Comparison of ENCODE assay signal across 25 cellular contexts in the genomic region with DNA sequence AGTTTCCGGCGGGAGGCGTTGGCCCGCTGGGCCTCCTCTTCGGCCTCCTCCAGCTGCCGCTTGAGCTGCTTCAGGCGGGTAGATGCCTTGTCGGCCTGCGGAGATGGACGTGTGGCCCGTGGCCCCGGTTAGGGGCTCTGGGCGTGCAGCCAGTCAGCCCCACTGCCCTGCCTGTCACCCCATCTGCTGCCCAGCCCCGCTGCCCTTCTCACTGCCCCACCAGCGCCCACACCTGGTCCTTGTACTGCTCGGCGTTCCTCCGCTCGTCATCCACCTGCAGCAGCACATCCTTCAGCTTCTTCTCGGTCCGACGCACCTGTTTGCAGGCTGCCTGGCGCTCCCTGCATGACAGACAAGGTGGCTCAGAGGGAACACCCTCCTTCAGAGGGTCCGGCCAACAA. TPM values are rescaled to one million over a fixed set of nuclear protein-coding genes. Genes with fewer than 3 reads are reported as not detected.
A peak's percentile ranks its signal among the peaks of the same experiment; 100 is the strongest.
DNase-seq lines count a peak whose midpoint lies in the region; ATAC-seq, FAIRE-seq and TF ChIP-seq lines count a peak whose summit lies in the region.
"Had no signal": no experiment of that assay in that cellular context is flagged by ENCODE, and none has a peak within 500 bp of the region (broad histone marks: within the 10 kb centered on the region; RNA-seq: fewer than 3 reads in every experiment).

No MANE protein-coding gene starts in this region.

- peaks cover 0 to 8% of the 10 kb centered on the region in 2 experiments for H4K20me1 ChIP-seq in H1 (replicated peaks in 1 of 2; ENCODE audit: control insufficient read depth in 1 of 2, insufficient read depth in 2 of 2, low read length in 2 of 2)

- H3K4me2 ChIP-seq in H1 (ENCODE audit: insufficient read depth in 1 of 2, low read depth in 2 of 2, low read length in 2 of 2), result no peak overlapping the region

- no peaks in the 10 kb centered on the region for H3K9me3 Mint-ChIP-seq in activated CD8-positive, alpha-beta T cell treated with anti-CD3 and anti-CD28 coated beads, Interleukin-2, amount 10 ng/mL, durations not matched to agents 7 days and 5 days (ENCODE audit: insufficient read depth)
- H3K9me3 Mint-ChIP-seq in activated CD8-positive, alpha-beta T cell treated with anti-CD3 and anti-CD28 coated beads for 36 hours, result no peaks in the 10 kb centered on the region
- H3K9me3 Mint-ChIP-seq in stimulated activated naive B cell treated with anti-CD40 and anti-IgM and Interleukin-4, amounts not matched to agents 10 μg/mL and 1 μg/mL and 100 μg/mL, for 72 hours, result no peaks in the 10 kb centered on the region
- H3K9me3 Mint-ChIP-seq: central memory CD8-positive, alpha-beta T cell; natural killer cell treated with Interleukin-12 subunit alpha and Interleukin-12 subunit beta and Interleukin-15 and Interleukin-18, amount 100 ng/mL, for 72 hours; T-helper 1 cell treated with Interleukin-12 subunit alpha and Interleukin-12 subunit beta and Interleukin-4 antibody, amounts not matched to agents 30 μg/mL and 1 μg/mL, for 36 hours had no signal

- H2BK5ac ChIP-seq in H1 (ENCODE audit: low read depth, low read length), result no peak overlapping the region

- H3K18ac ChIP-seq in H1 (ENCODE audit: extremely low read depth, low read length), result no peak overlapping the region

- no peak overlapping the region for H3K14ac ChIP-seq in H1 (ENCODE audit: insufficient read length)

- H3K9me3 ChIP-seq in H1 (ENCODE audit: insufficient read depth in 2 of 2, low read depth in 1 of 2, low read length in 1 of 2), result no peaks in the 10 kb centered on the region
- H3K9me3 ChIP-seq: ascending aorta, thyroid gland had no signal

- no peak for DNase-seq in activated CD8-positive, alpha-beta T cell treated with anti-CD3 and anti-CD28 coated beads, Interleukin-2, amount 10 ng/mL, durations not matched to agents 7 days and 5 days
- no peak for DNase-seq in activated CD8-positive, alpha-beta T cell treated with anti-CD3 and anti-CD28 coated beads for 36 hours
- no peak for DNase-seq in RWPE1 (ENCODE audit: low spot score)
- DNase-seq in H1 (ENCODE audit: low read depth in 1 of 2, low spot score in 2 of 2), result no peak
- no peak for DNase-seq in stimulated activated naive B cell treated with anti-CD40 and anti-IgM and Interleukin-4, amounts not matched to agents 10 μg/mL and 1 μg/mL and 100 μg/mL, for 72 hours
- DNase-seq in Ammon's horn (ENCODE audit: low spot score), result no peak
- DNase-seq in stimulated activated CD8-positive, alpha-beta memory T cell treated with anti-CD3 and anti-CD28 coated beads, Interleukin-4, amount 100 ng/mL, for 48 hours, result no peak
- DNase-seq: activated CD4-positive, alpha-beta T cell treated with anti-CD3 and anti-CD28 coated beads, Interleukin-2, amount 50 U/mL, for 1 hour; activated naive CD4-positive, alpha-beta T cell; activated T-cell treated with anti-CD3 and anti-CD28 coated beads for 4 hours; COR-L47; left colon; NCI-H1105; NCI-H2081; NCI-H446; thyroid gland; WERI-Rb-1 had no signal

- H2AFZ ChIP-seq in H1 (ENCODE audit: low read length), result no peak overlapping the region
- H2AFZ ChIP-seq: parathyroid adenoma had no signal

- no peak for FAIRE-seq in H1 (lab: Jason Lieb, UNC)
- FAIRE-seq: GM19239 had no signal

- no peak for TF ChIP-seq EP300 in H1 (IDR thresholded peaks at IDR 0.05; ENCODE audit: borderline replicate concordance in 1 of 2, low read depth in 2 of 2, low read length in 2 of 2)

- H3K23ac ChIP-seq in H1 (ENCODE audit: insufficient read length), result no peak overlapping the region

- H2AK5ac ChIP-seq in H1 (ENCODE audit: low read depth, low read length), result no peak overlapping the region

- H4K8ac ChIP-seq in H1 (ENCODE audit: extremely low read depth, insufficient read depth, low read length), result 0 out of 2 replicates have a peak overlapping the region, but pooled peaks have one; percentile 17

- CTCF ChIA-PET in activated CD8-positive, alpha-beta T cell treated with anti-CD3 and anti-CD28 coated beads, Interleukin-2, amount 10 ng/mL, durations not matched to agents 7 days and 5 days (lab: Charles Lee), result interaction anchor here (0.9 kb wide), 1 partner anchor 9 kb away, joined by 3 read pairs; no protein-coding TSS in a partner anchor
- CTCF ChIA-PET in activated CD8-positive, alpha-beta T cell treated with anti-CD3 and anti-CD28 coated beads for 36 hours (lab: Charles Lee), result interaction anchor here (1.0 kb wide), 1 partner anchor 18 kb away, joined by 3 read pairs; no protein-coding TSS in a partner anchor
- CTCF ChIA-PET in RWPE1 (lab: Yijun Ruan, JAX) (no interaction called here), H1 (lab: Charles Lee; ENCODE audit: partially characterized antibody) (interaction anchor here (1.5 to 8.0 kb wide), 5 partner anchors 12 to 203 kb away, joined by 4 to 159 read pairs (median 6); no protein-coding TSS in a partner anchor)

- no peak overlapping the region for H3K4me3 Mint-ChIP-seq in activated CD8-positive, alpha-beta T cell treated with anti-CD3 and anti-CD28 coated beads, Interleukin-2, amount 10 ng/mL, durations not matched to agents 7 days and 5 days
- no peak overlapping the region for H3K4me3 Mint-ChIP-seq in activated CD8-positive, alpha-beta T cell treated with anti-CD3 and anti-CD28 coated beads for 36 hours
- H3K4me3 Mint-ChIP-seq in stimulated activated naive B cell treated with anti-CD40 and anti-IgM and Interleukin-4, amounts not matched to agents 10 μg/mL and 1 μg/mL and 100 μg/mL, for 72 hours, result peak overlapping the region in 1 of 2 donors; percentile 43
- H3K4me3 Mint-ChIP-seq: central memory CD8-positive, alpha-beta T cell; natural killer cell treated with Interleukin-12 subunit alpha and Interleukin-12 subunit beta and Interleukin-15 and Interleukin-18, amount 100 ng/mL, for 72 hours; T-helper 1 cell treated with Interleukin-12 subunit alpha and Interleukin-12 subunit beta and Interleukin-4 antibody, amounts not matched to agents 30 μg/mL and 1 μg/mL, for 36 hours had no signal

- no peaks in the 10 kb centered on the region for H3K23me2 ChIP-seq in H1 (ENCODE audit: low read depth, low read length)

- intact Hi-C loops in activated CD8-positive, alpha-beta T cell treated with anti-CD3 and anti-CD28 coated beads for 36 hours (cut with micrococcal nuclease), result no loop called here

- no peaks in the 10 kb centered on the region for H3K79me2 ChIP-seq in H1 (ENCODE audit: control insufficient read depth in 1 of 2, insufficient read depth in 2 of 2, low read length in 2 of 2)
- H3K79me2 ChIP-seq: parathyroid adenoma had no signal

- TF ChIP-seq POLR2A in H1 (IDR thresholded peaks at IDR 0.05; ENCODE audit: control extremely low read depth in 1 of 2, low read depth in 2 of 2, low read length in 2 of 2), result no peak

- no peak overlapping the region for H4K91ac ChIP-seq in H1 (replicated peaks; ENCODE audit: insufficient read length, low read length)

- H3K79me1 ChIP-seq in H1 (ENCODE audit: low read depth, low read length), result no peaks in the 10 kb centered on the region

- whole genome bisulfite sequencing in H1 (ENCODE audit: extremely low coverage in 1 of 2, insufficient coverage in 1 of 2, insufficient read length in 1 of 2, insufficient replicate concordance in 2 of 2, low coverage in 1 of 2, low lambda C conversion rate in 2 of 2, missing lambda C conversion rate in 1 of 2), 2 experiments, result 93% methylated on average over 19 of the region's 24 CpGs; no CpG with 5 or more reads in 1 of the 2 experiments

- no peak overlapping the region for H3K56ac ChIP-seq in H1 (replicated peaks; ENCODE audit: insufficient read length, low read depth, low read length)

- no peak overlapping the region for H3K4me3 ChIP-seq in H1 (ENCODE audit: extremely low read depth in 1 of 4, insufficient read depth in 2 of 4, low read depth in 3 of 4, low read length in 4 of 4)
- H3K4me3 ChIP-seq: ascending aorta, thyroid gland had no signal

- no peak overlapping the region for H3K9ac ChIP-seq in H1 (replicated peaks in 1 of 4; ENCODE audit: extremely low read depth in 1 of 4, low read depth in 3 of 4, low read length in 3 of 4)
- H3K9ac ChIP-seq: parathyroid adenoma had no signal

- no peak overlapping the region for H3K4ac ChIP-seq in H1 (replicated peaks; ENCODE audit: insufficient read length, low read depth, low read length)

- no peak for TF ChIP-seq RAD21 in H1 (IDR thresholded peaks at IDR 0.05 in 1 of 2, conservative IDR thresholded peaks at IDR 0.05 in 1 of 2; ENCODE audit: low read depth in 2 of 2, low read length in 2 of 2)

- peaks cover 43 to 66% (median 60%) of the 10 kb centered on the region in 4 experiments for H3K36me3 ChIP-seq in H1 (ENCODE audit: control insufficient read depth in 2 of 4, insufficient read depth in 4 of 4, low read length in 3 of 4)

- no peak overlapping the region for H4K5ac ChIP-seq in H1 (ENCODE audit: insufficient read length, low read depth, low read length)

- no peaks in the 10 kb centered on the region for H3K27me3 ChIP-seq in H1 (replicated peaks in 1 of 4; ENCODE audit: control insufficient read depth in 3 of 4, extremely low read depth in 1 of 4, insufficient read depth in 3 of 4, low read length in 3 of 4)
- H3K27me3 ChIP-seq: ascending aorta, thyroid gland had no signal

- peaks cover 84% of the 10 kb centered on the region for H3K36me3 Mint-ChIP-seq in activated CD8-positive, alpha-beta T cell treated with anti-CD3 and anti-CD28 coated beads, Interleukin-2, amount 10 ng/mL, durations not matched to agents 7 days and 5 days (ENCODE audit: low read depth)
- H3K36me3 Mint-ChIP-seq in activated CD8-positive, alpha-beta T cell treated with anti-CD3 and anti-CD28 coated beads for 36 hours (ENCODE audit: low read depth), result peaks cover 65% of the 10 kb centered on the region
- H3K36me3 Mint-ChIP-seq in stimulated activated naive B cell treated with anti-CD40 and anti-IgM and Interleukin-4, amounts not matched to agents 10 μg/mL and 1 μg/mL and 100 μg/mL, for 72 hours, result peaks cover 53 to 82% of the 10 kb centered on the region in 2 donors

- POLR2A ChIA-PET in activated CD8-positive, alpha-beta T cell treated with anti-CD3 and anti-CD28 coated beads, Interleukin-2, amount 10 ng/mL, durations not matched to agents 7 days and 5 days (lab: Charles Lee), result no interaction called here
- POLR2A ChIA-PET in activated CD8-positive, alpha-beta T cell treated with anti-CD3 and anti-CD28 coated beads for 36 hours (lab: Charles Lee), result interaction anchor here (1.0 kb wide), 1 partner anchor 198 kb away, joined by 3 read pairs; no protein-coding TSS in a partner anchor
- POLR2A ChIA-PET in RWPE1 (lab: Yijun Ruan, JAX; ENCODE audit: low non-redundant PET), result no interaction called here
- POLR2A ChIA-PET in H1 (lab: Charles Lee; ENCODE audit: partially characterized antibody), result interaction anchor here (0.6 to 1.2 kb wide), 3 partner anchors 9 to 857 kb away, joined by 3 to 5 read pairs (median 3); no protein-coding TSS in a partner anchor

- H2BK15ac ChIP-seq in H1 (ENCODE audit: low read length), result no peak overlapping the region

- no peak overlapping the region for H2BK20ac ChIP-seq in H1 (ENCODE audit: low read length)

- H3K27ac ChIP-seq in RWPE1 (peak overlapping the region; percentile 37), H1 (ENCODE audit: low read depth, low read length) (no peak overlapping the region)
- H3K27ac ChIP-seq: ascending aorta, epithelial cell of prostate, parathyroid adenoma, thyroid gland, WERI-Rb-1 had no signal

- peaks cover 31% of the 10 kb centered on the region for H3K4me1 Mint-ChIP-seq in activated CD8-positive, alpha-beta T cell treated with anti-CD3 and anti-CD28 coated beads, Interleukin-2, amount 10 ng/mL, durations not matched to agents 7 days and 5 days (ENCODE audit: low read depth)
- peaks cover 9% of the 10 kb centered on the region for H3K4me1 Mint-ChIP-seq in activated CD8-positive, alpha-beta T cell treated with anti-CD3 and anti-CD28 coated beads for 36 hours (ENCODE audit: low read depth)
- peaks cover 3 to 13% of the 10 kb centered on the region in 2 donors for H3K4me1 Mint-ChIP-seq in stimulated activated naive B cell treated with anti-CD40 and anti-IgM and Interleukin-4, amounts not matched to agents 10 μg/mL and 1 μg/mL and 100 μg/mL, for 72 hours

- no peak for TF ChIP-seq CTCF in activated CD8-positive, alpha-beta T cell treated with anti-CD3 and anti-CD28 coated beads for 36 hours (IDR thresholded peaks at IDR 0.05)
- TF ChIP-seq CTCF in RWPE1 (conservative IDR thresholded peaks at IDR 0.05; ENCODE audit: low read depth), result no peak
- TF ChIP-seq CTCF in H1 (IDR thresholded peaks at IDR 0.05; ENCODE audit: control extremely low read depth in 1 of 3, insufficient read depth in 1 of 3, low read depth in 1 of 3, low read length in 3 of 3), result no peak

- peaks cover 0 to 3% (median 0%) of the 10 kb centered on the region in 4 experiments; a peak in 3 of 7 replicates for H3K4me1 ChIP-seq in H1 (replicated peaks in 1 of 4; ENCODE audit: control insufficient read depth in 3 of 4, insufficient read depth in 4 of 4, low read length in 3 of 4)
- H3K4me1 ChIP-seq: parathyroid adenoma, thyroid gland had no signal

- ATAC-seq in activated CD8-positive, alpha-beta T cell treated with anti-CD3 and anti-CD28 coated beads, Interleukin-2, amount 10 ng/mL, durations not matched to agents 7 days and 5 days, result no peak
- no peak for ATAC-seq in activated CD8-positive, alpha-beta T cell treated with anti-CD3 and anti-CD28 coated beads for 36 hours
- no peak for ATAC-seq in stimulated activated naive B cell treated with anti-CD40 and anti-IgM and Interleukin-4, amounts not matched to agents 10 μg/mL and 1 μg/mL and 100 μg/mL, for 72 hours (replicated peaks)
- no peak for ATAC-seq in GM19023 (IDR thresholded peaks at IDR 0.05; ENCODE audit: unreplicated experiment)
- ATAC-seq: left colon; natural killer cell treated with Interleukin-12 subunit alpha and Interleukin-12 subunit beta and Interleukin-15 and Interleukin-18, amount 100 ng/mL, for 72 hours had no signal

- peak overlapping the region; percentile 66 for H3K27ac Mint-ChIP-seq in activated CD8-positive, alpha-beta T cell treated with anti-CD3 and anti-CD28 coated beads, Interleukin-2, amount 10 ng/mL, durations not matched to agents 7 days and 5 days
- no peak overlapping the region for H3K27ac Mint-ChIP-seq in activated CD8-positive, alpha-beta T cell treated with anti-CD3 and anti-CD28 coated beads for 36 hours
- H3K27ac Mint-ChIP-seq in stimulated activated naive B cell treated with anti-CD40 and anti-IgM and Interleukin-4, amounts not matched to agents 10 μg/mL and 1 μg/mL and 100 μg/mL, for 72 hours, result peak overlapping the region; percentile 84
- H3K27ac Mint-ChIP-seq: natural killer cell treated with Interleukin-12 subunit alpha and Interleukin-12 subunit beta and Interleukin-15 and Interleukin-18, amount 100 ng/mL, for 72 hours; T-helper 1 cell treated with Interleukin-12 subunit alpha and Interleukin-12 subunit beta and Interleukin-4 antibody, amounts not matched to agents 30 μg/mL and 1 μg/mL, for 36 hours had no signal

- H2BK120ac ChIP-seq in H1 (replicated peaks; ENCODE audit: low read depth, low read length), result no peak overlapping the region

- H3K27me3 Mint-ChIP-seq in activated CD8-positive, alpha-beta T cell treated with anti-CD3 and anti-CD28 coated beads, Interleukin-2, amount 10 ng/mL, durations not matched to agents 7 days and 5 days (ENCODE audit: low read depth), result no peaks in the 10 kb centered on the region
- no peaks in the 10 kb centered on the region for H3K27me3 Mint-ChIP-seq in activated CD8-positive, alpha-beta T cell treated with anti-CD3 and anti-CD28 coated beads for 36 hours
- no peaks in the 10 kb centered on the region for H3K27me3 Mint-ChIP-seq in stimulated activated naive B cell treated with anti-CD40 and anti-IgM and Interleukin-4, amounts not matched to agents 10 μg/mL and 1 μg/mL and 100 μg/mL, for 72 hours
- H3K27me3 Mint-ChIP-seq: central memory CD8-positive, alpha-beta T cell; natural killer cell treated with Interleukin-12 subunit alpha and Interleukin-12 subunit beta and Interleukin-15 and Interleukin-18, amount 100 ng/mL, for 72 hours had no signal

- H2BK12ac ChIP-seq in H1 (ENCODE audit: low read depth, low read length), result no peak overlapping the region

RNA-seq across cellular contexts. Expression of gene APOL1, which starts 31.2 kb away (rescaled TPM):
- total RNA-seq in activated CD8-positive, alpha-beta T cell treated with anti-CD3 and anti-CD28 coated beads, Interleukin-2, amount 10 ng/mL, durations not matched to agents 7 days and 5 days, result 10 to 100 TPM; 37.4 to 38.2 TPM
- total RNA-seq in activated CD8-positive, alpha-beta T cell treated with anti-CD3 and anti-CD28 coated beads for 36 hours, result 10 to 100 TPM; 13.8 to 17.1 TPM
- total RNA-seq in H1 (2021; fragmentation: NEBNext Ultra II Directional; extraction: Animal tissue kit (Norgen Biotek cat#: 25700)), result not detected in 2 replicates
- polyA plus RNA-seq in H1 (2011; rRNA removed), result not detected in 2 replicates
- polyA plus RNA-seq in H1 (2011; cell fraction: cytosol; rRNA removed), result 0.05 TPM
- polyA plus RNA-seq in H1 (2011; cell fraction: nucleus; rRNA removed), result not detected
- polyA plus RNA-seq in H1 (2012, experiment 1 of 2), result not detected in 4 replicates
- not detected for polyA plus RNA-seq in H1 (2012, experiment 2 of 2)
- polyA plus RNA-seq in H1 (2013, experiment 1 of 2), result not detected
- not detected for polyA plus RNA-seq in H1 (2013, experiment 2 of 2)
- polyA minus RNA-seq in H1 (2011; rRNA and poly(A)+ RNA removed), result not detected in 2 replicates
- polyA minus RNA-seq in H1 (2011; cell fraction: cytosol; rRNA and poly(A)+ RNA removed), result not detected
- polyA minus RNA-seq in H1 (2011; cell fraction: nucleus; rRNA and poly(A)+ RNA removed), result not detected

RNA-seq across cellular contexts. Expression of gene APOL2, which starts 44.8 kb away (rescaled TPM):
- 10 to 100 TPM; 62.4 TPM for total RNA-seq in activated CD8-positive, alpha-beta T cell treated with anti-CD3 and anti-CD28 coated beads, Interleukin-2, amount 10 ng/mL, durations not matched to agents 7 days and 5 days
- total RNA-seq in activated CD8-positive, alpha-beta T cell treated with anti-CD3 and anti-CD28 coated beads for 36 hours, result 10 to 100 TPM; 45.4 to 49.7 TPM
- total RNA-seq in H1 (2021; fragmentation: NEBNext Ultra II Directional; extraction: Animal tissue kit (Norgen Biotek cat#: 25700)), result 11.0 and 12.0 TPM in 2 replicates
- 7.8 and 8.1 TPM in 2 replicates for polyA plus RNA-seq in H1 (2011; rRNA removed)
- polyA plus RNA-seq in H1 (2011; cell fraction: cytosol; rRNA removed), result 10.3 TPM
- polyA plus RNA-seq in H1 (2011; cell fraction: nucleus; rRNA removed), result 14.1 TPM
- polyA plus RNA-seq in H1 (2012, experiment 1 of 2), result 13.9 to 18.7 TPM (median 16.3 TPM) in 4 replicates
- polyA plus RNA-seq in H1 (2012, experiment 2 of 2), result 3.6 TPM
- polyA plus RNA-seq in H1 (2013, experiment 1 of 2), result 5.3 TPM
- polyA plus RNA-seq in H1 (2013, experiment 2 of 2), result 4.5 TPM
- polyA minus RNA-seq in H1 (2011; rRNA and poly(A)+ RNA removed), result 16.0 and 25.7 TPM in 2 replicates
- polyA minus RNA-seq in H1 (2011; cell fraction: cytosol; rRNA and poly(A)+ RNA removed), result 7.4 TPM
- 8.8 TPM for polyA minus RNA-seq in H1 (2011; cell fraction: nucleus; rRNA and poly(A)+ RNA removed)

Comparison
In these comparisons a context has a peak if more than half of its experiments do, and no peak if none do; other contexts are left out.
1. POLR2A ChIA-PET loops: an anchor here in activated CD8-positive, alpha-beta T cell treated with anti-CD3 and anti-CD28 coated beads for 36 hours (1.0 kb wide) and H1 (0.6 to 1.2 kb wide); none called in activated CD8-positive, alpha-beta T cell treated with anti-CD3 and anti-CD28 coated beads, Interleukin-2, amount 10 ng/mL, durations not matched to agents 7 days and 5 days and RWPE1.
2. RNA of gene APOL1, which starts 31.2 kb away (total RNA-seq): 37.4 to 38.2 TPM in activated CD8-positive, alpha-beta T cell treated with anti-CD3 and anti-CD28 coated beads, Interleukin-2, amount 10 ng/mL, durations not matched to agents 7 days and 5 days and 13.8 to 17.1 TPM in activated CD8-positive, alpha-beta T cell treated with anti-CD3 and anti-CD28 coated beads for 36 hours; not detected in H1; every median in the first group is over 10 times any median in the second.